18 cellular contexts compared by ENCODE assay signal in the genomic region with DNA sequence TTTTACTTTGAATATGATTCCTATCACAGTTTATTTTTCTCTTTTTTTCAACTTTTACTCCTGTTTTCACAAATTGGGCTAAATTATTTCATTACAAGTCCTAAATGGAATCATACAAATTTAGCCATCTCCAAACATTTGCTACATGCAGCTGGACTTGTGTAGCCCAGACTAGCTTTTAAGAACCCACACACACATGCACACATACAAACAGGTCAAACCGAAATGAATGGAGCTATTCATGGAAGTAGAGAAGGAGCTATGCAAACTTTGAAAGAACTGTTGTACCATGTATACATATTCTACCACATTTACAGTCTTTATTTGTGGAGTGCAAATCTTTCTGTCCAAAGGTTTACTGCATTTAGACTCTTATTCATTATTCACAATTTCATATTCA.
"Had no signal": no experiment of that assay in that cellular context is flagged by ENCODE, and none has a peak within 500 bp of the region (broad histone marks: within the 10 kb centered on the region; RNA-seq: fewer than 3 reads in every experiment).

No MANE protein-coding gene starts in this region.

- H3K36me3 Mint-ChIP-seq: activated CD4-positive, alpha-beta memory T cell treated with anti-CD3 and anti-CD28 coated beads for 36 hours; activated CD8-positive, alpha-beta memory T cell treated with anti-CD3 and anti-CD28 coated beads, Interleukin-2, amount 10 ng/mL, durations not matched to agents 7 days and 5 days; stimulated activated naive B cell treated with anti-CD40 and anti-IgM and Interleukin-4, amounts not matched to agents 10 μg/mL and 1 μg/mL and 100 μg/mL, for 72 hours; T-cell had no signal

- H3K9me3 Mint-ChIP-seq: activated CD4-positive, alpha-beta memory T cell treated with anti-CD3 and anti-CD28 coated beads for 36 hours; nephron; stimulated activated naive B cell treated with anti-CD40 and anti-IgM and Interleukin-4, amounts not matched to agents 10 μg/mL and 1 μg/mL and 100 μg/mL, for 72 hours; T-cell had no signal

- H3K4me3 Mint-ChIP-seq: activated CD4-positive, alpha-beta memory T cell treated with anti-CD3 and anti-CD28 coated beads for 36 hours; activated CD8-positive, alpha-beta memory T cell treated with anti-CD3 and anti-CD28 coated beads, Interleukin-2, amount 10 ng/mL, durations not matched to agents 7 days and 5 days; nephron; stimulated activated naive B cell treated with anti-CD40 and anti-IgM and Interleukin-4, amounts not matched to agents 10 μg/mL and 1 μg/mL and 100 μg/mL, for 72 hours; T-cell had no signal

- ATAC-seq: activated CD8-positive, alpha-beta memory T cell treated with anti-CD3 and anti-CD28 coated beads, Interleukin-2, amount 10 ng/mL, durations not matched to agents 7 days and 5 days; stimulated activated naive B cell treated with anti-CD40 and anti-IgM and Interleukin-4, amounts not matched to agents 10 μg/mL and 1 μg/mL and 100 μg/mL, for 72 hours; T-cell had no signal

- H3K4me3 ChIP-seq: cardiac muscle cell, dorsolateral prefrontal cortex, hepatocyte, left ventricle myocardium inferior had no signal

- H3K4me1 Mint-ChIP-seq: activated CD8-positive, alpha-beta memory T cell treated with anti-CD3 and anti-CD28 coated beads, Interleukin-2, amount 10 ng/mL, durations not matched to agents 7 days and 5 days; nephron; stimulated activated naive B cell treated with anti-CD40 and anti-IgM and Interleukin-4, amounts not matched to agents 10 μg/mL and 1 μg/mL and 100 μg/mL, for 72 hours; T-cell had no signal

- DNase-seq: activated CD4-positive, alpha-beta memory T cell treated with anti-CD3 and anti-CD28 coated beads for 36 hours; activated CD8-positive, alpha-beta memory T cell treated with anti-CD3 and anti-CD28 coated beads, Interleukin-2, amount 10 ng/mL, durations not matched to agents 7 days and 5 days; activated naive CD4-positive, alpha-beta T cell treated with anti-CD3 and anti-CD28 coated beads, Interleukin-2, amount 50 U/mL, for 16 hours; activated T-cell treated with anti-CD3 and anti-CD28 coated beads, Interleukin-2, amount 50 U/mL, for 1 hour; dorsolateral prefrontal cortex; erythroblast; kidney; left ventricle myocardium inferior; mesenchymal stem cell; stimulated activated CD4-positive, alpha-beta T cell treated with anti-CD3 and anti-CD28 coated beads, Interleukin-15, amount 100 ng/mL, for 24 hours; stimulated activated CD4-positive, alpha-beta T cell treated with anti-CD3 and anti-CD28 coated beads, Interleukin-4, amount 100 ng/mL, for 1 hour; stimulated activated naive B cell treated with anti-CD40 and anti-IgM and Interleukin-4, amounts not matched to agents 10 μg/mL and 1 μg/mL and 100 μg/mL, for 72 hours; T-cell; T1000; WERI-Rb-1 had no signal

- H3K27ac Mint-ChIP-seq: activated CD4-positive, alpha-beta memory T cell treated with anti-CD3 and anti-CD28 coated beads for 36 hours; activated CD8-positive, alpha-beta memory T cell treated with anti-CD3 and anti-CD28 coated beads, Interleukin-2, amount 10 ng/mL, durations not matched to agents 7 days and 5 days; nephron; stimulated activated naive B cell treated with anti-CD40 and anti-IgM and Interleukin-4, amounts not matched to agents 10 μg/mL and 1 μg/mL and 100 μg/mL, for 72 hours; T-cell had no signal

- H3K27me3 Mint-ChIP-seq: activated CD4-positive, alpha-beta memory T cell treated with anti-CD3 and anti-CD28 coated beads for 36 hours; activated CD8-positive, alpha-beta memory T cell treated with anti-CD3 and anti-CD28 coated beads, Interleukin-2, amount 10 ng/mL, durations not matched to agents 7 days and 5 days; stimulated activated naive B cell treated with anti-CD40 and anti-IgM and Interleukin-4, amounts not matched to agents 10 μg/mL and 1 μg/mL and 100 μg/mL, for 72 hours; T-cell had no signal
